Comparison of ENCODE assay signal across 11 cellular contexts in the genomic region with DNA sequence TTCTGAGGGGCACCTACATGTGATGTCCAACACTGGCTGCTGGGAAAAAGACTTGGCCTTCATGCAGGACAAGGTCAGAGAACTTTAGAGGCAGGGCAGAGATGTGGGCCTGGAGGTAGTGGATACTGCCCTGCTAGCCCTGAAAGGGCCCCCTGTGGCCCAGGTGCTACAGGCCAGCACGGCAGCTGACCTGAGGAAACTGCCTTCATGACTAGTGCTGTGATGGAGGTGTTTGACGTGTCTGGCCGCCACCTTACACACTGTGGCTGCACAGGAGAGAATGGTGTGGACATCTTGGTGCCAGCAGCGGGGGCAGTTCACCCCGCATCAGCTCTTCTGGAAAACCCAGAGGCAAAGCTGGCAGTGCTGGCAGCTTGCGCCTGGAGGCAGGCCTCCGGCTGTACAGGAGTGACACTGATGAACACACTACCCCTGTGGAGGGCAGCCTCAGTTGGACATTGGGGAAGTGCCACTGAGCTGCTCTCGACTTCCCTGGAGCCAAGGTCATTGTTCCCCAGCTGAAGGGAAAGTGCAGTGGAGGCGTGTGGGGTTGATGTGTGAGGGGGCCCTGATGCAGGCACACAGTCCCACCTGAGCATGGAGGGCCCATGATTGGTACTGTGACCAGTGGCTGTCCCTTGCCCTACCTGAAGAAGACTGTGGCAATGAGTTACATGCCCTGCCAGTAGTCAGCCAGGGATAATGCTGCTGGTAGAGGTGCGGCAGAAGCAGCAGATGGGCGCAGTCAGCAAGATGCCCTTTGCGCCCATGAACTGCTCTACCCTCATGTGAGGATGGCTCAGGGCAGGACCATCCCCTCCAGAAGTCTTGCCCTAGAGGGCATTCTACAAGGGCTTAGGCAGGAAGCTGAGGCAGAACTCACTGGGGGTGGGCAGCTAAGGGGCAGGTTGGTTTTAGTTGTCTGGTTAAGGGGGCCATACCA.
"Had no signal": no experiment of that assay in that cellular context is flagged by ENCODE, and none has a peak within 500 bp of the region (broad histone marks: within the 10 kb centered on the region; RNA-seq: fewer than 3 reads in every experiment).

No MANE protein-coding gene starts in this region.

- ATAC-seq: gastroesophageal sphincter; naive thymus-derived CD4-positive, alpha-beta T cell; stimulated activated effector memory CD8-positive, alpha-beta T cell treated with anti-CD3 and anti-CD28 coated beads, Interleukin-12 subunit alpha, Interleukin-12 subunit beta, amount 100 ng/mL, for 72 hours; WTC11 had no signal

- DNase-seq: activated CD4-positive, alpha-beta T cell treated with anti-CD3 and anti-CD28 coated beads, Interleukin-2, amount 50 U/mL, for 1 hour; midbrain; naive thymus-derived CD4-positive, alpha-beta T cell; SK-N-SH had no signal

- H3K4me2 ChIP-seq: SK-N-SH, smooth muscle cell had no signal

- H3K27me3 ChIP-seq: gastroesophageal sphincter, neutrophil had no signal

- H3K4me3 ChIP-seq: gastroesophageal sphincter, smooth muscle cell had no signal

- H3K27ac Mint-ChIP-seq: activated naive CD4-positive, alpha-beta T cell treated with anti-CD3 and anti-CD28 coated beads, Interleukin-2, amount 50 U/mL, for 24 hours; naive thymus-derived CD4-positive, alpha-beta T cell; stimulated activated effector memory CD8-positive, alpha-beta T cell treated with anti-CD3 and anti-CD28 coated beads, Interleukin-12 subunit alpha, Interleukin-12 subunit beta, amount 100 ng/mL, for 72 hours; T-helper 1 cell treated with Interleukin-12 subunit alpha and Interleukin-12 subunit beta and Interleukin-4 antibody, amounts not matched to agents 30 μg/mL and 1 μg/mL, for 36 hours; WTC11 had no signal

- H3K9ac ChIP-seq: SK-N-SH had no signal

- H3K36me3 ChIP-seq: gastroesophageal sphincter, neutrophil had no signal

- H3K27me3 Mint-ChIP-seq: activated naive CD4-positive, alpha-beta T cell treated with anti-CD3 and anti-CD28 coated beads, Interleukin-2, amount 50 U/mL, for 24 hours had no signal

- H3K9me3 Mint-ChIP-seq: stimulated activated effector memory CD8-positive, alpha-beta T cell treated with anti-CD3 and anti-CD28 coated beads, Interleukin-12 subunit alpha, Interleukin-12 subunit beta, amount 100 ng/mL, for 72 hours had no signal

- H3K4me1 ChIP-seq: gastroesophageal sphincter had no signal

- H3K4me3 Mint-ChIP-seq: activated naive CD4-positive, alpha-beta T cell treated with anti-CD3 and anti-CD28 coated beads, Interleukin-2, amount 50 U/mL, for 24 hours; naive thymus-derived CD4-positive, alpha-beta T cell; stimulated activated effector memory CD8-positive, alpha-beta T cell treated with anti-CD3 and anti-CD28 coated beads, Interleukin-12 subunit alpha, Interleukin-12 subunit beta, amount 100 ng/mL, for 72 hours; T-helper 1 cell treated with Interleukin-12 subunit alpha and Interleukin-12 subunit beta and Interleukin-4 antibody, amounts not matched to agents 30 μg/mL and 1 μg/mL, for 36 hours; WTC11 had no signal

- H3K27ac ChIP-seq: gastroesophageal sphincter, neutrophil had no signal

- H3K9me3 ChIP-seq: gastroesophageal sphincter, neutrophil, SK-N-SH had no signal
